Comparison of ENCODE assay signal across 22 cellular contexts in genomic region chr3:28792604-28793003, GRCh38.
"Had no signal": no experiment of that assay in that cellular context is flagged by ENCODE, and none has a peak within 500 bp of the region (broad histone marks: within the 10 kb centered on the region; RNA-seq: fewer than 3 reads in every experiment).

No MANE protein-coding gene starts in this region.

- H3K9me3 ChIP-seq: colonic mucosa, esophagus squamous epithelium, gastrocnemius medialis, heart right ventricle, left lung, lower lobe of right lung, mucosa of descending colon had no signal

- H3K36me3 Mint-ChIP-seq: mesothelial cell of epicardium had no signal

- H3K4me1 Mint-ChIP-seq: mesothelial cell of epicardium had no signal

- H3K4me3 Mint-ChIP-seq: dendritic cell treated with granulocyte-macrophage colony-stimulating factor and Interleukin-4, amounts not matched to agents 40 ng/mL and 50 ng/mL, for 4 days; effector memory CD8-positive, alpha-beta T cell; endodermal cell; mesothelial cell of epicardium had no signal

- H3K27ac ChIP-seq: colonic mucosa, epithelial cell of prostate, esophagus squamous epithelium, heart right ventricle, left lung, lower lobe of right lung had no signal

- H3K4me3 ChIP-seq: colonic mucosa, esophagus squamous epithelium, heart right ventricle, left lung, lower lobe of right lung, mucosa of descending colon had no signal

- DNase-seq: colonic mucosa; cortex of kidney; effector CD8-positive, alpha-beta T cell; effector memory CD8-positive, alpha-beta T cell; endodermal cell; erythroblast; esophagus squamous epithelium; foreskin fibroblast; foreskin melanocyte; gastrocnemius medialis; glutamatergic neuron; head of caudate nucleus; heart right ventricle; hippocampal formation; left cardiac atrium; left lung; left ventricle myocardium superior; lower lobe of right lung; mucosa of descending colon had no signal

- H3K27me3 ChIP-seq: colonic mucosa, esophagus squamous epithelium, gastrocnemius medialis, heart right ventricle, left lung had no signal

- H3K4me1 ChIP-seq: colonic mucosa, esophagus squamous epithelium, heart right ventricle, left lung, lower lobe of right lung had no signal

- H3K27me3 Mint-ChIP-seq: dendritic cell treated with granulocyte-macrophage colony-stimulating factor and Interleukin-4, amounts not matched to agents 40 ng/mL and 50 ng/mL, for 4 days; effector memory CD8-positive, alpha-beta T cell had no signal

- H3K27ac Mint-ChIP-seq: dendritic cell treated with granulocyte-macrophage colony-stimulating factor and Interleukin-4, amounts not matched to agents 40 ng/mL and 50 ng/mL, for 4 days; effector memory CD8-positive, alpha-beta T cell; endodermal cell; mesothelial cell of epicardium had no signal

- H3K36me3 ChIP-seq: colonic mucosa, esophagus squamous epithelium, gastrocnemius medialis, heart right ventricle, left lung, lower lobe of right lung had no signal

- H3K9me3 Mint-ChIP-seq: effector memory CD8-positive, alpha-beta T cell; endodermal cell; mesothelial cell of epicardium had no signal
